Comparison of ENCODE assay signal across 8 cellular contexts in genomic region chr22:46769191-46769675, GRCh38. TPM values are rescaled to one million over a fixed set of nuclear protein-coding genes. Genes with fewer than 3 reads are reported as not detected.
DNase-seq lines count a peak whose midpoint lies in the region; ATAC-seq and TF ChIP-seq lines count a peak whose summit lies in the region.

No MANE protein-coding gene starts in this region.

- H3K27ac ChIP-seq in mucosa of rectum (ENCODE audit: low read depth in 2 of 2, low read length in 2 of 2) = peak overlapping the region; percentile 12 to 78

- no peak for ATAC-seq in activated naive CD8-positive, alpha-beta T cell treated with anti-CD3 and anti-CD28 coated beads, Interleukin-2, amount 50 U/mL, for 24 hours
- ATAC-seq in HG02623 (IDR thresholded peaks at IDR 0.05; ENCODE audit: unreplicated experiment) (no peak), GM18517 (IDR thresholded peaks at IDR 0.05; ENCODE audit: unreplicated experiment) (no peak)

- H3K4me3 ChIP-seq in mucosa of rectum (ENCODE audit: low read length in 2 of 2) = no peak overlapping the region

- no peak overlapping the region for H3K9ac ChIP-seq in mucosa of rectum (ENCODE audit: low read depth in 1 of 2, low read length in 2 of 2)

- peaks cover 21 to 32% of the 10 kb centered on the region in 2 donors for H3K4me1 ChIP-seq in mucosa of rectum (ENCODE audit: control insufficient read depth in 2 of 2, insufficient read depth in 2 of 2, low read length in 2 of 2)

- H3K27ac Mint-ChIP-seq in activated naive CD8-positive, alpha-beta T cell treated with anti-CD3 and anti-CD28 coated beads, Interleukin-2, amount 50 U/mL, for 24 hours = peak overlapping the region; percentile 90
- no peak overlapping the region for H3K27ac Mint-ChIP-seq in endothelial cell (ENCODE audit: unreplicated experiment)

- no peak for TF ChIP-seq CTCF in endothelial cell (IDR thresholded peaks at IDR 0.05; ENCODE audit: unreplicated experiment)

- H3K36me3 Mint-ChIP-seq in activated naive CD8-positive, alpha-beta T cell treated with anti-CD3 and anti-CD28 coated beads, Interleukin-2, amount 50 U/mL, for 24 hours (ENCODE audit: low read depth) = peaks cover 17% of the 10 kb centered on the region
- peaks cover 13% of the 10 kb centered on the region for H3K36me3 Mint-ChIP-seq in endothelial cell (ENCODE audit: low read depth, unreplicated experiment)

- H3K4me3 Mint-ChIP-seq in activated naive CD8-positive, alpha-beta T cell treated with anti-CD3 and anti-CD28 coated beads, Interleukin-2, amount 50 U/mL, for 24 hours = peak overlapping the region; percentile 32
- H3K4me3 Mint-ChIP-seq in endothelial cell (ENCODE audit: unreplicated experiment) = no peak overlapping the region

- no peaks in the 10 kb centered on the region for H3K27me3 Mint-ChIP-seq in activated naive CD8-positive, alpha-beta T cell treated with anti-CD3 and anti-CD28 coated beads, Interleukin-2, amount 50 U/mL, for 24 hours
- H3K27me3 Mint-ChIP-seq in endothelial cell (ENCODE audit: unreplicated experiment) = peaks cover 4% of the 10 kb centered on the region

- H3K27me3 ChIP-seq in mucosa of rectum (ENCODE audit: control insufficient read depth in 2 of 2, insufficient read depth in 2 of 2, low read length in 2 of 2) = no peaks in the 10 kb centered on the region

- peaks cover 2% of the 10 kb centered on the region in 2 donors for H3K36me3 ChIP-seq in mucosa of rectum (ENCODE audit: control insufficient read depth in 2 of 2, insufficient read depth in 2 of 2, low read length in 2 of 2)

- H3K9me3 Mint-ChIP-seq in activated naive CD8-positive, alpha-beta T cell treated with anti-CD3 and anti-CD28 coated beads, Interleukin-2, amount 50 U/mL, for 24 hours = no peaks in the 10 kb centered on the region
- H3K9me3 Mint-ChIP-seq in endothelial cell (ENCODE audit: unreplicated experiment) = no peaks in the 10 kb centered on the region

- no peaks in the 10 kb centered on the region for H3K9me3 ChIP-seq in mucosa of rectum (ENCODE audit: control insufficient read depth in 2 of 2, low read length in 2 of 2)

- peaks cover 80% of the 10 kb centered on the region for H3K4me1 Mint-ChIP-seq in activated naive CD8-positive, alpha-beta T cell treated with anti-CD3 and anti-CD28 coated beads, Interleukin-2, amount 50 U/mL, for 24 hours
- H3K4me1 Mint-ChIP-seq in endothelial cell (ENCODE audit: unreplicated experiment) = no peaks in the 10 kb centered on the region

- DNase-seq in COLO668 (lab: John Stamatoyannopoulos, UW; ENCODE audit: unreplicated experiment) (peak; percentile 90), NCI-H1105 (lab: John Stamatoyannopoulos, UW) (peak; percentile 40), DMS114 treated with DMSO at 0.1 percent for 48 hours (lab: John Stamatoyannopoulos, UW; ENCODE audit: unreplicated experiment) (no peak), endothelial cell (ENCODE audit: low spot score) (no peak)
- DNase-seq in activated naive CD8-positive, alpha-beta T cell treated with anti-CD3 and anti-CD28 coated beads, Interleukin-2, amount 50 U/mL, for 24 hours = no peak

RNA-seq across cellular contexts. Expression of gene TBC1D22A, which starts 6.8 kb away (rescaled TPM):
- 25.3 TPM for total RNA-seq in endothelial cell (ENCODE audit: unreplicated experiment)

RNA-seq across cellular contexts. Expression of gene CERK, which starts 31.2 kb away (rescaled TPM):
- total RNA-seq in endothelial cell (ENCODE audit: unreplicated experiment) = 57.7 TPM

Comparison
In these comparisons a context has a peak if more than half of its experiments do, and no peak if none do; other contexts are left out.
1. DNase-seq: peak in COLO668 (single experiment) and NCI-H1105 (single experiment); none in activated naive CD8-positive, alpha-beta T cell treated with anti-CD3 and anti-CD28 coated beads, Interleukin-2, amount 50 U/mL, for 24 hours (single experiment), DMS114 treated with DMSO at 0.1 percent for 48 hours (single experiment) and endothelial cell (single experiment).